Comparison of ENCODE assay signal across 21 cellular contexts in the genomic region with DNA sequence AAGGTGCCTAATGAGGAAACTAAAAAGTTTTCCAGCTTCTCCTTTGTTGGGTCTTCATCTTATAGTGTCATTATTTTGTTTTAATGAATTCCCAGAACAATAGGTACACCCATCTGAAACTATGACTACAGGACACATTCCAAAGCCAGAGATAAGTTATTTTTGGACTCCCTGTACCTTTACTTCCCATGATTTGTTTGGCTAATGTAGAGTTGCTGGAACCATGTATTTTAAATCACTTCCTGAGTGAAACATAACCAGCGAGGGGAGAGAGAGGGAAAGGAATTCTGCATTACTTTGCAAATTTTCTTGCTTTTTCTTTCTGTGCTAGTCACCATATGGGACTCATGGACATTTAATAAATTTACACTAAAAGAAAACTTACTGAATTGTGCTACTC.
"Had no signal": no experiment of that assay in that cellular context is flagged by ENCODE, and none has a peak within 500 bp of the region (broad histone marks: within the 10 kb centered on the region; RNA-seq: fewer than 3 reads in every experiment).

No MANE protein-coding gene starts in this region.

- FAIRE-seq: keratinocyte had no signal

- H3K27ac ChIP-seq: body of pancreas, thyroid gland had no signal

- H3K9me3 ChIP-seq: body of pancreas, thyroid gland had no signal

- H3K27me3 ChIP-seq: body of pancreas, thyroid gland had no signal

- ATAC-seq: activated CD8-positive, alpha-beta memory T cell treated with anti-CD3 and anti-CD28 coated beads, Interleukin-2, amount 10 ng/mL, durations not matched to agents 7 days and 5 days; body of pancreas; natural killer cell had no signal

- H3K36me3 ChIP-seq: thyroid gland had no signal

- DNase-seq: activated B cell treated with CpG ODN at 0.5 μM for 24 hours; activated CD4-positive, alpha-beta memory T cell treated with anti-CD3 and anti-CD28 coated beads, Interleukin-2, amount 10 ng/mL, durations not matched to agents 7 days and 5 days; activated CD4-positive, alpha-beta T cell treated with anti-CD3 and anti-CD28 coated beads for 48 hours; activated CD8-positive, alpha-beta memory T cell treated with anti-CD3 and anti-CD28 coated beads, Interleukin-2, amount 10 ng/mL, durations not matched to agents 7 days and 5 days; activated naive CD8-positive, alpha-beta T cell treated with anti-CD3 and anti-CD28 coated beads for 36 hours; amygdala; body of pancreas; effector memory CD4-positive, alpha-beta T cell; foreskin melanocyte; glutamatergic neuron; mesendoderm; natural killer cell; posterior cingulate gyrus; retina; stimulated activated CD4-positive, alpha-beta T cell treated with anti-CD3 and anti-CD28 coated beads, Interleukin-12 subunit alpha, Interleukin-12 subunit beta, amount 100 ng/mL, for 4 hours; stimulated activated CD4-positive, alpha-beta T cell treated with anti-CD3 and anti-CD28 coated beads, Interleukin-1b, Interleukin-23, amount 100 ng/mL, for 48 hours; stimulated activated CD8-positive, alpha-beta memory T cell treated with anti-CD3 and anti-CD28 coated beads, Interleukin-4, amount 100 ng/mL, for 48 hours; stimulated activated naive CD4-positive, alpha-beta T cell; T-helper 2 cell; thyroid gland had no signal

- H3K4me3 ChIP-seq: body of pancreas, thyroid gland had no signal

- H3K4me1 ChIP-seq: body of pancreas, thyroid gland had no signal
